1 cellular context compared by ENCODE assay signal in the genomic region with DNA sequence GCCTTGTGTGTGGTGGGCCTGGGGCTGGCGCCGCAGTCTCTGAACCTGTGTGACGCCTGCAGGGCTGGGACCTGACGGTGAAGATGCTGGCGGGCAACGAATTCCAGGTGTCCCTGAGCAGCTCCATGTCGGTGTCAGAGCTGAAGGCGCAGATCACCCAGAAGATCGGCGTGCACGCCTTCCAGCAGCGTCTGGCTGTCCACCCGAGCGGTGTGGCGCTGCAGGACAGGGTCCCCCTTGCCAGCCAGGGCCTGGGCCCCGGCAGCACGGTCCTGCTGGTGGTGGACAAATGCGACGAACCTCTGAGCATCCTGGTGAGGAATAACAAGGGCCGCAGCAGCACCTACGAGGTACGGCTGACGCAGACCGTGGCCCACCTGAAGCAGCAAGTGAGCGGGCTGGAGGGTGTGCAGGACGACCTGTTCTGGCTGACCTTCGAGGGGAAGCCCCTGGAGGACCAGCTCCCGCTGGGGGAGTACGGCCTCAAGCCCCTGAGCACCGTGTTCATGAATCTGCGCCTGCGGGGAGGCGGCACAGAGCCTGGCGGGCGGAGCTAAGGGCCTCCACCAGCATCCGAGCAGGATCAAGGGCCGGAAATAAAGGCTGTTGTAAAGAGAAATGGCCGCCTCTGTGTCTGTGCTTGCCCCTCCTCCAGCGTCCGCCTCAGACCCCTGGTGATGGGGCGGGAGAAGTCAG.
TF ChIP-seq lines count a peak whose summit lies in the region.

No MANE protein-coding gene starts in this region.

TF ChIP-seq in K562, 482 proteins besides CTCF, POLR2A, EP300 and RAD21 (continued from another document):
- TF ChIP-seq SNIP1 (IDR thresholded peaks at IDR 0.05; ENCODE audit: low read depth) (no peak), SIRT6 (IDR thresholded peaks at IDR 0.05; ENCODE audit: low read depth, low read length) (no peak), RBFOX2 (IDR thresholded peaks at IDR 0.05; ENCODE audit: low read depth, low read length) (peak; percentile 44; the same call in 1 of the 2 replicates), TARDBP (IDR thresholded peaks at IDR 0.05) (no peak), SAFB (IDR thresholded peaks at IDR 0.05; ENCODE audit: borderline replicate concordance, low read depth, low read length) (no peak), ZNF57 (CRISPR knock-in tag; IDR thresholded peaks at IDR 0.05) (peak; percentile 64; the same call in 1 of the 2 replicates), ZNF253 (CRISPR knock-in tag; conservative IDR thresholded peaks at IDR 0.05) (no peak), HLTF (IDR thresholded peaks at IDR 0.05) (no peak), CBX8 (IDR thresholded peaks at IDR 0.05; ENCODE audit: borderline replicate concordance, extremely low read depth, low read depth, low read length, poor library complexity, severe bottlenecking) (no peak), L3MBTL2 (IDR thresholded peaks at IDR 0.05) (no peak), MCM2 (IDR thresholded peaks at IDR 0.05; ENCODE audit: low read depth) (no peak)
- TF ChIP-seq, protein P1, sequence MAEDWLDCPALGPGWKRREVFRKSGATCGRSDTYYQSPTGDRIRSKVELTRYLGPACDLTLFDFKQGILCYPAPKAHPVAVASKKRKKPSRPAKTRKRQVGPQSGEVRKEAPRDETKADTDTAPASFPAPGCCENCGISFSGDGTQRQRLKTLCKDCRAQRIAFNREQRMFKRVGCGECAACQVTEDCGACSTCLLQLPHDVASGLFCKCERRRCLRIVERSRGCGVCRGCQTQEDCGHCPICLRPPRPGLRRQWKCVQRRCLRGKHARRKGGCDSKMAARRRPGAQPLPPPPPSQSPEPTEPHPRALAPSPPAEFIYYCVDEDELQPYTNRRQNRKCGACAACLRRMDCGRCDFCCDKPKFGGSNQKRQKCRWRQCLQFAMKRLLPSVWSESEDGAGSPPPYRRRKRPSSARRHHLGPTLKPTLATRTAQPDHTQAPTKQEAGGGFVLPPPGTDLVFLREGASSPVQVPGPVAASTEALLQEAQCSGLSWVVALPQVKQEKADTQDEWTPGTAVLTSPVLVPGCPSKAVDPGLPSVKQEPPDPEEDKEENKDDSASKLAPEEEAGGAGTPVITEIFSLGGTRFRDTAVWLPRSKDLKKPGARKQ (CRISPR knock-in tag; IDR thresholded peaks at IDR 0.05): peak; percentile 43; the same call in 1 of the 2 replicates
- TF ChIP-seq, protein P2, sequence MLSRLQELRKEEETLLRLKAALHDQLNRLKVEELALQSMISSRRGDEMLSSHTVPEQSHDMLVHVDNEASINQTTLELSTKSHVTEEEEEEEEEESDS (CRISPR knock-in tag; IDR thresholded peaks at IDR 0.05): no peak
- TF ChIP-seq, protein P3, sequence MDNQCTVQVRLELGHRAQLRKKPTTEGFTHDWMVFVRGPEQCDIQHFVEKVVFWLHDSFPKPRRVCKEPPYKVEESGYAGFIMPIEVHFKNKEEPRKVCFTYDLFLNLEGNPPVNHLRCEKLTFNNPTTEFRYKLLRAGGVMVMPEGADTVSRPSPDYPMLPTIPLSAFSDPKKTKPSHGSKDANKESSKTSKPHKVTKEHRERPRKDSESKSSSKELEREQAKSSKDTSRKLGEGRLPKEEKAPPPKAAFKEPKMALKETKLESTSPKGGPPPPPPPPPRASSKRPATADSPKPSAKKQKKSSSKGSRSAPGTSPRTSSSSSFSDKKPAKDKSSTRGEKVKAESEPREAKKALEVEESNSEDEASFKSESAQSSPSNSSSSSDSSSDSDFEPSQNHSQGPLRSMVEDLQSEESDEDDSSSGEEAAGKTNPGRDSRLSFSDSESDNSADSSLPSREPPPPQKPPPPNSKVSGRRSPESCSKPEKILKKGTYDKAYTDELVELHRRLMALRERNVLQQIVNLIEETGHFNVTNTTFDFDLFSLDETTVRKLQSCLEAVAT (IDR thresholded peaks at IDR 0.05): peak in 1 of 2 experiments; percentile 78; a peak in 2 of 4 replicates
- TF ChIP-seq, protein P4, sequence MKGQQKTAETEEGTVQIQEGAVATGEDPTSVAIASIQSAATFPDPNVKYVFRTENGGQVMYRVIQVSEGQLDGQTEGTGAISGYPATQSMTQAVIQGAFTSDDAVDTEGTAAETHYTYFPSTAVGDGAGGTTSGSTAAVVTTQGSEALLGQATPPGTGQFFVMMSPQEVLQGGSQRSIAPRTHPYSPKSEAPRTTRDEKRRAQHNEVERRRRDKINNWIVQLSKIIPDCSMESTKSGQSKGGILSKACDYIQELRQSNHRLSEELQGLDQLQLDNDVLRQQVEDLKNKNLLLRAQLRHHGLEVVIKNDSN (CRISPR knock-in tag; IDR thresholded peaks at IDR 0.05): no peak
- TF ChIP-seq, protein P5, sequence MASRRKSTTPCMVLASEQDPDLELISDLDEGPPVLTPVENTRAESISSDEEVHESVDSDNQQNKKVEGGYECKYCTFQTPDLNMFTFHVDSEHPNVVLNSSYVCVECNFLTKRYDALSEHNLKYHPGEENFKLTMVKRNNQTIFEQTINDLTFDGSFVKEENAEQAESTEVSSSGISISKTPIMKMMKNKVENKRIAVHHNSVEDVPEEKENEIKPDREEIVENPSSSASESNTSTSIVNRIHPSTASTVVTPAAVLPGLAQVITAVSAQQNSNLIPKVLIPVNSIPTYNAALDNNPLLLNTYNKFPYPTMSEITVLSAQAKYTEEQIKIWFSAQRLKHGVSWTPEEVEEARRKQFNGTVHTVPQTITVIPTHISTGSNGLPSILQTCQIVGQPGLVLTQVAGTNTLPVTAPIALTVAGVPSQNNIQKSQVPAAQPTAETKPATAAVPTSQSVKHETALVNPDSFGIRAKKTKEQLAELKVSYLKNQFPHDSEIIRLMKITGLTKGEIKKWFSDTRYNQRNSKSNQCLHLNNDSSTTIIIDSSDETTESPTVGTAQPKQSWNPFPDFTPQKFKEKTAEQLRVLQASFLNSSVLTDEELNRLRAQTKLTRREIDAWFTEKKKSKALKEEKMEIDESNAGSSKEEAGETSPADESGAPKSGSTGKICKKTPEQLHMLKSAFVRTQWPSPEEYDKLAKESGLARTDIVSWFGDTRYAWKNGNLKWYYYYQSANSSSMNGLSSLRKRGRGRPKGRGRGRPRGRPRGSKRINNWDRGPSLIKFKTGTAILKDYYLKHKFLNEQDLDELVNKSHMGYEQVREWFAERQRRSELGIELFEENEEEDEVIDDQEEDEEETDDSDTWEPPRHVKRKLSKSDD (conservative IDR thresholded peaks at IDR 0.05; ENCODE audit: low read length): no peak
- TF ChIP-seq, protein P6, sequence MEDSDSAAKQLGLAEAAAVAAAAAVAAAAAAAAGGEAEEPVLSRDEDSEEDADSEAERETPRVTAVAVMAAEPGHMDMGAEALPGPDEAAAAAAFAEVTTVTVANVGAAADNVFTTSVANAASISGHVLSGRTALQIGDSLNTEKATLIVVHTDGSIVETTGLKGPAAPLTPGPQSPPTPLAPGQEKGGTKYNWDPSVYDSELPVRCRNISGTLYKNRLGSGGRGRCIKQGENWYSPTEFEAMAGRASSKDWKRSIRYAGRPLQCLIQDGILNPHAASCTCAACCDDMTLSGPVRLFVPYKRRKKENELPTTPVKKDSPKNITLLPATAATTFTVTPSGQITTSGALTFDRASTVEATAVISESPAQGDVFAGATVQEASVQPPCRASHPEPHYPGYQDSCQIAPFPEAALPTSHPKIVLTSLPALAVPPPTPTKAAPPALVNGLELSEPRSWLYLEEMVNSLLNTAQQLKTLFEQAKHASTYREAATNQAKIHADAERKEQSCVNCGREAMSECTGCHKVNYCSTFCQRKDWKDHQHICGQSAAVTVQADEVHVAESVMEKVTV (CRISPR knock-in tag; IDR thresholded peaks at IDR 0.05): no peak
- TF ChIP-seq, protein P7, sequence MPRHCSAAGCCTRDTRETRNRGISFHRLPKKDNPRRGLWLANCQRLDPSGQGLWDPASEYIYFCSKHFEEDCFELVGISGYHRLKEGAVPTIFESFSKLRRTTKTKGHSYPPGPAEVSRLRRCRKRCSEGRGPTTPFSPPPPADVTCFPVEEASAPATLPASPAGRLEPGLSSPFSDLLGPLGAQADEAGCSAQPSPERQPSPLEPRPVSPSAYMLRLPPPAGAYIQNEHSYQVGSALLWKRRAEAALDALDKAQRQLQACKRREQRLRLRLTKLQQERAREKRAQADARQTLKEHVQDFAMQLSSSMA (CRISPR knock-in tag; IDR thresholded peaks at IDR 0.05): no peak
- TF ChIP-seq, protein P8, sequence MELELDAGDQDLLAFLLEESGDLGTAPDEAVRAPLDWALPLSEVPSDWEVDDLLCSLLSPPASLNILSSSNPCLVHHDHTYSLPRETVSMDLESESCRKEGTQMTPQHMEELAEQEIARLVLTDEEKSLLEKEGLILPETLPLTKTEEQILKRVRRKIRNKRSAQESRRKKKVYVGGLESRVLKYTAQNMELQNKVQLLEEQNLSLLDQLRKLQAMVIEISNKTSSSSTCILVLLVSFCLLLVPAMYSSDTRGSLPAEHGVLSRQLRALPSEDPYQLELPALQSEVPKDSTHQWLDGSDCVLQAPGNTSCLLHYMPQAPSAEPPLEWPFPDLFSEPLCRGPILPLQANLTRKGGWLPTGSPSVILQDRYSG (tag; conservative IDR thresholded peaks at IDR 0.05; ENCODE audit: low read depth): no peak
